In the genomic region with DNA sequence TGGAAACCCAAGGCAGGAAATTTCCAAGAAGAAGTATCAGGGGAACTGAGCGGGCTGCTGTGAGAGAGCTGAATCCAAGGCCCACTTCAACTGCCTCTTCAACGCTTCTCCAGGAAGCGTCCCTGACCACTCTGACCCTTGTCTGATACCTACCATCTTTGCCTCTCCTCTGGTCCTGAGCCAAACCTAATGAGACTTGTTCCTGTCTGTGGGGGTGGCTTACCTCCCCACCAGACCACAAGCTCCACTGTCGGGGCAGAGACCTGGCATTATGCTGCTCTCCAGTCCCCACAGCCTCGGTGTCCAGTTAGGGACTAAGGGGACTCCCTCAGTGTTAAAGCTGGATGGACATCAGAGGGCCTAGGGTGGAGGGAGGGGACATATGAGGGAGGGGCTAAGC, we compare ENCODE assay signal across 1 cellular context.
TF ChIP-seq lines count a peak whose summit lies in the region.

No MANE protein-coding gene starts in this region.

TF ChIP-seq in IMR-90, 13 proteins besides CTCF, POLR2A, EP300 and RAD21:
- TF ChIP-seq MAFK (IDR thresholded peaks at IDR 0.05; ENCODE audit: low read depth, low read length), result no peak
- no peak for TF ChIP-seq MAZ (IDR thresholded peaks at IDR 0.05; ENCODE audit: borderline replicate concordance, low read depth, low read length)
- TF ChIP-seq RCOR1 (IDR thresholded peaks at IDR 0.05; ENCODE audit: insufficient replicate concordance, low read length), result no peak
- TF ChIP-seq CEBPB (IDR thresholded peaks at IDR 0.05; ENCODE audit: low read depth, low read length), result no peak
- no peak for TF ChIP-seq NFE2L2 (IDR thresholded peaks at IDR 0.05; ENCODE audit: low read depth, low read length)
- TF ChIP-seq RFX5 (IDR thresholded peaks at IDR 0.05; ENCODE audit: low read depth, low read length), result no peak
